12 cellular contexts compared by ENCODE assay signal in genomic region chr2:45007961-45008295, GRCh38. TPM values are rescaled to one million over a fixed set of nuclear protein-coding genes. Genes with fewer than 3 reads are reported as not detected.
DNase-seq lines count a peak whose midpoint lies in the region; ATAC-seq and TF ChIP-seq lines count a peak whose summit lies in the region.
"Had no signal": no experiment of that assay in that cellular context is flagged by ENCODE, and none has a peak within 500 bp of the region (broad histone marks: within the 10 kb centered on the region; RNA-seq: fewer than 3 reads in every experiment).

No MANE protein-coding gene starts in this region.

- ATAC-seq in activated CD8-positive, alpha-beta memory T cell treated with anti-CD3 and anti-CD28 coated beads, Interleukin-2, amount 10 ng/mL, durations not matched to agents 7 days and 5 days, result no peak
- ATAC-seq in stimulated activated naive CD8-positive, alpha-beta T cell treated with anti-CD3 and anti-CD28 coated beads, Interleukin-15, amount 100 ng/mL, for 72 hours, result no peak
- no peak for ATAC-seq in GM21529 (IDR thresholded peaks at IDR 0.05; ENCODE audit: unreplicated experiment)
- ATAC-seq in activated CD8-positive, alpha-beta T cell treated with anti-CD3 and anti-CD28 coated beads for 36 hours, result no peak
- ATAC-seq in HG03520 (IDR thresholded peaks at IDR 0.05; ENCODE audit: unreplicated experiment), result no peak

- peaks cover 3% of the 10 kb centered on the region for H3K36me3 ChIP-seq in adipocyte (ENCODE audit: control insufficient read depth, insufficient read depth, low read length, severe bottlenecking)
- peaks cover 0 to 22% of the 10 kb centered on the region in 2 experiments for H3K36me3 ChIP-seq in mesenchymal stem cell (ENCODE audit: control insufficient read depth in 1 of 2, insufficient read depth in 2 of 2, low read depth in 1 of 2, low read length in 2 of 2)

- peaks cover 1% of the 10 kb centered on the region for H3K36me3 Mint-ChIP-seq in activated CD8-positive, alpha-beta memory T cell treated with anti-CD3 and anti-CD28 coated beads, Interleukin-2, amount 10 ng/mL, durations not matched to agents 7 days and 5 days
- H3K36me3 Mint-ChIP-seq in activated CD8-positive, alpha-beta T cell treated with anti-CD3 and anti-CD28 coated beads for 36 hours (ENCODE audit: low read depth), result no peaks in the 10 kb centered on the region

- POLR2A ChIA-PET in activated CD8-positive, alpha-beta T cell treated with anti-CD3 and anti-CD28 coated beads for 36 hours (lab: Charles Lee), result interaction anchor here (0.8 kb wide), 1 partner anchor 81 kb away, joined by 3 read pairs; no protein-coding TSS in a partner anchor

- peak overlapping the region; percentile 29 for H3K27ac Mint-ChIP-seq in activated CD8-positive, alpha-beta memory T cell treated with anti-CD3 and anti-CD28 coated beads, Interleukin-2, amount 10 ng/mL, durations not matched to agents 7 days and 5 days
- no peak overlapping the region for H3K27ac Mint-ChIP-seq in stimulated activated naive CD8-positive, alpha-beta T cell treated with anti-CD3 and anti-CD28 coated beads, Interleukin-15, amount 100 ng/mL, for 72 hours
- H3K27ac Mint-ChIP-seq in activated CD8-positive, alpha-beta T cell treated with anti-CD3 and anti-CD28 coated beads for 36 hours, result no peak overlapping the region
- H3K27ac Mint-ChIP-seq: activated T-cell treated with anti-CD3 and anti-CD28 coated beads, Interleukin-2, amount 50 U/mL, for 72 hours had no signal

- WGBS in mesenchymal stem cell, result 14% methylated on average over 6 of the region's 6 CpGs

- no peak overlapping the region for H4K8ac ChIP-seq in mesenchymal stem cell (ENCODE audit: low read length)

- peaks cover 26% of the 10 kb centered on the region for H3K4me1 Mint-ChIP-seq in activated CD8-positive, alpha-beta memory T cell treated with anti-CD3 and anti-CD28 coated beads, Interleukin-2, amount 10 ng/mL, durations not matched to agents 7 days and 5 days
- peaks cover 66% of the 10 kb centered on the region for H3K4me1 Mint-ChIP-seq in stimulated activated naive CD8-positive, alpha-beta T cell treated with anti-CD3 and anti-CD28 coated beads, Interleukin-15, amount 100 ng/mL, for 72 hours
- peaks cover 17% of the 10 kb centered on the region for H3K4me1 Mint-ChIP-seq in activated CD8-positive, alpha-beta T cell treated with anti-CD3 and anti-CD28 coated beads for 36 hours (ENCODE audit: low read depth)

- no peak overlapping the region for H2BK12ac ChIP-seq in mesenchymal stem cell (ENCODE audit: low read length in 2 of 2)

- H3K27me3 ChIP-seq in adipocyte (replicated peaks; ENCODE audit: control insufficient read depth, insufficient read depth, low read length), result peaks cover 2% of the 10 kb centered on the region
- peaks cover 23 to 66% of the 10 kb centered on the region in 2 experiments for H3K27me3 ChIP-seq in mesenchymal stem cell (ENCODE audit: control insufficient read depth in 1 of 2, insufficient read depth in 1 of 2, low read length in 2 of 2)

- no peaks in the 10 kb centered on the region for H3K9me3 Mint-ChIP-seq in activated CD8-positive, alpha-beta memory T cell treated with anti-CD3 and anti-CD28 coated beads, Interleukin-2, amount 10 ng/mL, durations not matched to agents 7 days and 5 days (ENCODE audit: low read depth)
- no peaks in the 10 kb centered on the region for H3K9me3 Mint-ChIP-seq in stimulated activated naive CD8-positive, alpha-beta T cell treated with anti-CD3 and anti-CD28 coated beads, Interleukin-15, amount 100 ng/mL, for 72 hours
- no peaks in the 10 kb centered on the region for H3K9me3 Mint-ChIP-seq in activated CD8-positive, alpha-beta T cell treated with anti-CD3 and anti-CD28 coated beads for 36 hours
- H3K9me3 Mint-ChIP-seq: activated T-cell treated with anti-CD3 and anti-CD28 coated beads, Interleukin-2, amount 50 U/mL, for 72 hours had no signal

- H3K4me3 ChIP-seq in adipocyte (ENCODE audit: low read length) (peak overlapping the region; percentile 83), mesenchymal stem cell (ENCODE audit: insufficient read depth in 1 of 2, low read depth in 1 of 2, low read length in 2 of 2) (peak overlapping the region; percentile 71 to 86)

- no peak overlapping the region for H2AFZ ChIP-seq in mesenchymal stem cell (ENCODE audit: low read depth, low read length)

- H2BK15ac ChIP-seq in mesenchymal stem cell (ENCODE audit: low read depth, poor library complexity, severe bottlenecking), result no peak overlapping the region

- intact Hi-C loops in activated CD8-positive, alpha-beta T cell treated with anti-CD3 and anti-CD28 coated beads for 36 hours (cut with micrococcal nuclease), result no loop called here

- H3K23ac ChIP-seq in mesenchymal stem cell (ENCODE audit: low read length in 2 of 2), result no peak overlapping the region

- CTCF ChIA-PET in activated CD8-positive, alpha-beta memory T cell treated with anti-CD3 and anti-CD28 coated beads, Interleukin-2, amount 10 ng/mL, durations not matched to agents 7 days and 5 days (lab: Charles Lee), result interaction anchor here (1.5 to 2.1 kb wide), 2 partner anchors 26 to 49 kb away, joined by 3 to 10 read pairs; no protein-coding TSS in a partner anchor
- CTCF ChIA-PET in activated CD8-positive, alpha-beta T cell treated with anti-CD3 and anti-CD28 coated beads for 36 hours (lab: Charles Lee), result interaction anchor here (1.0 to 1.9 kb wide), 2 partner anchors 27 to 43 kb away, joined by 3 to 6 read pairs; no protein-coding TSS in a partner anchor

- H3K4me1 ChIP-seq in adipocyte (ENCODE audit: control insufficient read depth, insufficient read depth, low read length) (peaks cover 21% of the 10 kb centered on the region), mesenchymal stem cell (ENCODE audit: control insufficient read depth, insufficient read depth, low read depth, low read length) (peaks cover 40% of the 10 kb centered on the region)

- peak overlapping the region; percentile 24 for H3K27ac ChIP-seq in mesenchymal stem cell (ENCODE audit: low read length, poor library complexity, severe bottlenecking)

- H3K4me3 Mint-ChIP-seq in activated CD8-positive, alpha-beta memory T cell treated with anti-CD3 and anti-CD28 coated beads, Interleukin-2, amount 10 ng/mL, durations not matched to agents 7 days and 5 days, result no peak overlapping the region
- peak overlapping the region; percentile 2 to 71 for H3K4me3 Mint-ChIP-seq in stimulated activated naive CD8-positive, alpha-beta T cell treated with anti-CD3 and anti-CD28 coated beads, Interleukin-15, amount 100 ng/mL, for 72 hours
- no peak overlapping the region for H3K4me3 Mint-ChIP-seq in activated CD8-positive, alpha-beta T cell treated with anti-CD3 and anti-CD28 coated beads for 36 hours

- H3K18ac ChIP-seq in mesenchymal stem cell (ENCODE audit: low read depth in 1 of 2, low read length in 2 of 2), result no peak overlapping the region

- H3K14ac ChIP-seq in mesenchymal stem cell (ENCODE audit: low read length in 2 of 2), result peak overlapping the region in 1 of 2 experiments; percentile 23

- no peak overlapping the region for H3K4ac ChIP-seq in mesenchymal stem cell (ENCODE audit: low read depth in 1 of 2, low read length in 2 of 2)

- DNase-seq in activated CD8-positive, alpha-beta memory T cell treated with anti-CD3 and anti-CD28 coated beads, Interleukin-2, amount 10 ng/mL, durations not matched to agents 7 days and 5 days, result no peak
- DNase-seq in activated CD8-positive, alpha-beta memory T cell treated with anti-CD3 and anti-CD28 coated beads, Interleukin-2, amount 50 U/mL, for 48 hours, result no peak
- DNase-seq in adipocyte (ENCODE audit: low read depth), result no peak
- no peak for DNase-seq in mesenchymal stem cell
- DNase-seq in stimulated activated naive CD8-positive, alpha-beta T cell treated with anti-CD3 and anti-CD28 coated beads, Interleukin-15, amount 100 ng/mL, for 72 hours, result no peak
- no peak for DNase-seq in activated CD8-positive, alpha-beta T cell treated with anti-CD3 and anti-CD28 coated beads for 36 hours
- DNase-seq: activated T-cell treated with anti-CD3 and anti-CD28 coated beads, Interleukin-2, amount 50 U/mL, for 72 hours; central memory CD4-positive, alpha-beta T cell; left colon; NCI-H2081 treated with DMSO at 0.1 percent for 48 hours had no signal

- no peak overlapping the region for H4K91ac ChIP-seq in mesenchymal stem cell (ENCODE audit: low read length)

- H3K4me2 ChIP-seq in mesenchymal stem cell (ENCODE audit: low read length, poor library complexity, severe bottlenecking), result peak overlapping the region; percentile 54

- H3K9ac ChIP-seq in adipocyte (ENCODE audit: low read length) (peak overlapping the region; percentile 85), mesenchymal stem cell (ENCODE audit: low read length) (peak overlapping the region; percentile 78)

- no peak for TF ChIP-seq CTCF in activated CD8-positive, alpha-beta T cell treated with anti-CD3 and anti-CD28 coated beads for 36 hours (IDR thresholded peaks at IDR 0.05)

- H2AK5ac ChIP-seq in mesenchymal stem cell (ENCODE audit: low read length, severe bottlenecking), result no peak overlapping the region

- H3K27me3 Mint-ChIP-seq in activated CD8-positive, alpha-beta memory T cell treated with anti-CD3 and anti-CD28 coated beads, Interleukin-2, amount 10 ng/mL, durations not matched to agents 7 days and 5 days, result peaks cover 95% of the 10 kb centered on the region
- peaks cover 100% of the 10 kb centered on the region for H3K27me3 Mint-ChIP-seq in stimulated activated naive CD8-positive, alpha-beta T cell treated with anti-CD3 and anti-CD28 coated beads, Interleukin-15, amount 100 ng/mL, for 72 hours
- peaks cover 87% of the 10 kb centered on the region for H3K27me3 Mint-ChIP-seq in activated CD8-positive, alpha-beta T cell treated with anti-CD3 and anti-CD28 coated beads for 36 hours

- no peaks in the 10 kb centered on the region for H3K9me3 ChIP-seq in adipocyte (ENCODE audit: control insufficient read depth, low read length)
- H3K9me3 ChIP-seq in mesenchymal stem cell (ENCODE audit: control insufficient read depth, low read length), result no peaks in the 10 kb centered on the region

- peak overlapping the region; percentile 32 for H2BK5ac ChIP-seq in mesenchymal stem cell (ENCODE audit: low read depth, low read length, poor library complexity, severe bottlenecking)

- peaks cover 7% of the 10 kb centered on the region for H3K79me1 ChIP-seq in mesenchymal stem cell (replicated peaks; ENCODE audit: low read length, poor library complexity, severe bottlenecking)

- H2BK120ac ChIP-seq in mesenchymal stem cell (ENCODE audit: low read depth, low read length), result no peak overlapping the region

RNA-seq across cellular contexts. Expression of gene SIX2, which starts 1.3 kb away (rescaled TPM):
- not detected for total RNA-seq in activated CD8-positive, alpha-beta memory T cell treated with anti-CD3 and anti-CD28 coated beads, Interleukin-2, amount 10 ng/mL, durations not matched to agents 7 days and 5 days
- 0.03 TPM for polyA plus RNA-seq in mesenchymal stem cell (2013, experiment 1 of 2)
- 0.04 TPM for polyA plus RNA-seq in mesenchymal stem cell (2013, experiment 2 of 2)
- total RNA-seq in activated CD8-positive, alpha-beta T cell treated with anti-CD3 and anti-CD28 coated beads for 36 hours, result not detected
- total RNA-seq: left colon had no signal

Comparison
In these comparisons a context has a peak if more than half of its experiments do, and no peak if none do; other contexts are left out.
1. H3K4me3 Mint-ChIP-seq: peak in stimulated activated naive CD8-positive, alpha-beta T cell treated with anti-CD3 and anti-CD28 coated beads, Interleukin-15, amount 100 ng/mL, for 72 hours (2 of 2); none in activated CD8-positive, alpha-beta memory T cell treated with anti-CD3 and anti-CD28 coated beads, Interleukin-2, amount 10 ng/mL, durations not matched to agents 7 days and 5 days (single experiment) and activated CD8-positive, alpha-beta T cell treated with anti-CD3 and anti-CD28 coated beads for 36 hours (single experiment).